In genomic region chr11:65559951-65560537, GRCh38 we compare ENCODE assay signal across 6 cellular contexts. TPM values are rescaled to one million over a fixed set of nuclear protein-coding genes. Genes with fewer than 3 reads are reported as not detected.
A peak's percentile ranks its signal among the peaks of the same experiment; 100 is the strongest.
DNase-seq lines count a peak whose midpoint lies in the region; ATAC-seq and TF ChIP-seq lines count a peak whose summit lies in the region.

No MANE protein-coding gene starts in this region.

- TF ChIP-seq EP300 in Ishikawa (IDR thresholded peaks at IDR 0.05; ENCODE audit: borderline replicate concordance) = peak; percentile 76

- H3K9me3 Mint-ChIP-seq in activated naive CD8-positive, alpha-beta T cell treated with anti-CD3 and anti-CD28 coated beads, Interleukin-2, amount 10 ng/mL, durations not matched to agents 7 days and 5 days = no peaks in the 10 kb centered on the region

- no peaks in the 10 kb centered on the region for H3K36me3 Mint-ChIP-seq in activated naive CD8-positive, alpha-beta T cell treated with anti-CD3 and anti-CD28 coated beads, Interleukin-2, amount 10 ng/mL, durations not matched to agents 7 days and 5 days

- intact Hi-C loops in sciatic nerve (cut with DNase I) = no loop called here

- no peaks in the 10 kb centered on the region for H3K27me3 Mint-ChIP-seq in activated naive CD8-positive, alpha-beta T cell treated with anti-CD3 and anti-CD28 coated beads, Interleukin-2, amount 10 ng/mL, durations not matched to agents 7 days and 5 days

- peak; percentile 10; the same call in 1 of the 2 replicates for TF ChIP-seq RAD21 in Ishikawa (IDR thresholded peaks at IDR 0.05; ENCODE audit: low read depth)

- no peak for DNase-seq in activated naive CD8-positive, alpha-beta T cell treated with anti-CD3 and anti-CD28 coated beads, Interleukin-2, amount 10 ng/mL, durations not matched to agents 7 days and 5 days
- DNase-seq in mucosa of gallbladder (ENCODE audit: low spot score) (peak; percentile 43), SKM-1 treated with dmso at 0.1 percent for 144 hours (lab: John Stamatoyannopoulos, UW; ENCODE audit: unreplicated experiment) (no peak), sciatic nerve (ENCODE audit: low spot score) (no peak)
- DNase-seq in effector CD4-positive, alpha-beta T cell = no peak

- no peak overlapping the region for H3K4me3 Mint-ChIP-seq in activated naive CD8-positive, alpha-beta T cell treated with anti-CD3 and anti-CD28 coated beads, Interleukin-2, amount 10 ng/mL, durations not matched to agents 7 days and 5 days

- H3K4me1 Mint-ChIP-seq in activated naive CD8-positive, alpha-beta T cell treated with anti-CD3 and anti-CD28 coated beads, Interleukin-2, amount 10 ng/mL, durations not matched to agents 7 days and 5 days = peaks cover 32% of the 10 kb centered on the region

- peak overlapping the region; percentile 3 for H3K27ac Mint-ChIP-seq in activated naive CD8-positive, alpha-beta T cell treated with anti-CD3 and anti-CD28 coated beads, Interleukin-2, amount 10 ng/mL, durations not matched to agents 7 days and 5 days

- POLR2A ChIA-PET in activated naive CD8-positive, alpha-beta T cell treated with anti-CD3 and anti-CD28 coated beads, Interleukin-2, amount 10 ng/mL, durations not matched to agents 7 days and 5 days (lab: Charles Lee) = interaction anchor here (0.5 to 2.9 kb wide), 5 partner anchors 10 to 137 kb away, joined by 3 to 13 read pairs (median 10); partner anchors contain the start of genes NEAT1 and ZNRD2

- ATAC-seq in activated naive CD8-positive, alpha-beta T cell treated with anti-CD3 and anti-CD28 coated beads, Interleukin-2, amount 10 ng/mL, durations not matched to agents 7 days and 5 days (ENCODE audit: low read depth) = no peak
- no peak for ATAC-seq in sciatic nerve

TF ChIP-seq in Ishikawa, 13 proteins besides CTCF, POLR2A, EP300 and RAD21:
- peak; percentile 68 for TF ChIP-seq YY1 (IDR thresholded peaks at IDR 0.05; ENCODE audit: low read depth)
- peak; percentile 74 for TF ChIP-seq TCF12 (IDR thresholded peaks at IDR 0.05; ENCODE audit: low read depth)
- TF ChIP-seq USF1 (IDR thresholded peaks at IDR 0.05) = no peak
- peak; percentile 61 for TF ChIP-seq TEAD4 (IDR thresholded peaks at IDR 0.05)
- peak; percentile 85 for TF ChIP-seq NFIC (IDR thresholded peaks at IDR 0.05)

RNA-seq across cellular contexts. Expression of gene LTBP3, which starts 1.9 kb away (rescaled TPM):
- 100 to 1,000 TPM; 116 to 119 TPM for total RNA-seq in activated naive CD8-positive, alpha-beta T cell treated with anti-CD3 and anti-CD28 coated beads, Interleukin-2, amount 10 ng/mL, durations not matched to agents 7 days and 5 days
- total RNA-seq in mucosa of gallbladder (257 TPM), sciatic nerve (306 TPM)

RNA-seq across cellular contexts. Expression of gene ZNRD2, which starts 10.2 kb away (rescaled TPM):
- total RNA-seq in activated naive CD8-positive, alpha-beta T cell treated with anti-CD3 and anti-CD28 coated beads, Interleukin-2, amount 10 ng/mL, durations not matched to agents 7 days and 5 days = 10 to 100 TPM; 27.2 to 30.0 TPM
- total RNA-seq in mucosa of gallbladder (30.0 TPM), sciatic nerve (23.7 TPM)

RNA-seq across cellular contexts. Expression of gene FAM89B, which starts 12.3 kb away (rescaled TPM):
- 10 to 100 TPM; 40.9 to 44.1 TPM for total RNA-seq in activated naive CD8-positive, alpha-beta T cell treated with anti-CD3 and anti-CD28 coated beads, Interleukin-2, amount 10 ng/mL, durations not matched to agents 7 days and 5 days
- 68.2 TPM for total RNA-seq in mucosa of gallbladder
- total RNA-seq in sciatic nerve = 44.1 TPM

RNA-seq across cellular contexts. Expression of gene EHBP1L1, which starts 15.8 kb away (rescaled TPM):
- total RNA-seq in activated naive CD8-positive, alpha-beta T cell treated with anti-CD3 and anti-CD28 coated beads, Interleukin-2, amount 10 ng/mL, durations not matched to agents 7 days and 5 days = 100 to 1,000 TPM; 118 to 120 TPM
- 128 TPM for total RNA-seq in mucosa of gallbladder
- 149 TPM for total RNA-seq in sciatic nerve

RNA-seq across cellular contexts. Expression of gene SCYL1, which starts 35.2 kb away (rescaled TPM):
- 10 to 100 TPM; 74.2 to 74.9 TPM for total RNA-seq in activated naive CD8-positive, alpha-beta T cell treated with anti-CD3 and anti-CD28 coated beads, Interleukin-2, amount 10 ng/mL, durations not matched to agents 7 days and 5 days
- total RNA-seq in mucosa of gallbladder (90.1 TPM), sciatic nerve (64.0 TPM)
